In genomic region chr10:37765216-37765615, GRCh38 we compare ENCODE assay signal across 22 cellular contexts.
DNase-seq lines count a peak whose midpoint lies in the region; ATAC-seq, FAIRE-seq and TF ChIP-seq lines count a peak whose summit lies in the region.
"Had no signal": no experiment of that assay in that cellular context is flagged by ENCODE, and none has a peak within 500 bp of the region (broad histone marks: within the 10 kb centered on the region; RNA-seq: fewer than 3 reads in every experiment).

No MANE protein-coding gene starts in this region.

- H3K4me3 Mint-ChIP-seq in endothelial cell (ENCODE audit: unreplicated experiment), result peak overlapping the region; percentile 31
- H3K4me3 Mint-ChIP-seq in activated CD4-positive, alpha-beta memory T cell treated with anti-CD3 and anti-CD28 coated beads for 36 hours, result no peak overlapping the region
- H3K4me3 Mint-ChIP-seq: B cell; CD4-positive, alpha-beta T cell; CD8-positive, alpha-beta T cell had no signal

- no peak overlapping the region for H3K9ac ChIP-seq in HUES48 (ENCODE audit: low read depth, low read length)
- H3K9ac ChIP-seq: BLaER1 treated with 17β-estradiol and CSF1 and Interleukin-3, amounts not matched to agents 10 nM and 100 nM had no signal

- no peaks in the 10 kb centered on the region for H3K36me3 ChIP-seq in HUES48 (ENCODE audit: control insufficient read depth, insufficient read depth, low read length)
- H3K36me3 ChIP-seq in RWPE2 (ENCODE audit: low read depth), result no peaks in the 10 kb centered on the region

- H3K27me3 ChIP-seq in HUES48 (ENCODE audit: control insufficient read depth, insufficient read depth, low read length) (no peaks in the 10 kb centered on the region), RWPE2 (ENCODE audit: insufficient read depth, poor library complexity, severe bottlenecking) (no peaks in the 10 kb centered on the region)
- H3K27me3 ChIP-seq: BLaER1 treated with 17β-estradiol and CSF1 and Interleukin-3, amounts not matched to agents 10 nM and 100 nM had no signal

- peaks cover 6% of the 10 kb centered on the region for H3K36me3 Mint-ChIP-seq in endothelial cell (ENCODE audit: low read depth, unreplicated experiment)
- H3K36me3 Mint-ChIP-seq in activated CD4-positive, alpha-beta memory T cell treated with anti-CD3 and anti-CD28 coated beads for 36 hours, result peaks cover 15% of the 10 kb centered on the region

- DNase-seq in A549 (ENCODE audit: low read depth in 1 of 2, low spot score in 1 of 2) (no peak), RWPE2 (ENCODE audit: low spot score) (no peak), endothelial cell (ENCODE audit: low spot score) (no peak), AML-193 (lab: John Stamatoyannopoulos, UW) (no peak), cerebellar nuclear complex (lab: John Stamatoyannopoulos, UW) (no peak)
- no peak for DNase-seq in activated CD4-positive, alpha-beta memory T cell treated with anti-CD3 and anti-CD28 coated beads for 36 hours
- DNase-seq: ACHN; Caco-2; Calu3; CD4-positive, alpha-beta T cell; CD8-positive, alpha-beta T cell; DMS79 treated with DMSO at 0.1 percent for 48 hours; GF-D8 had no signal

- TF ChIP-seq RAD21 in A549 (conservative IDR thresholded peaks at IDR 0.05 in 1 of 2, IDR thresholded peaks at IDR 0.05 in 1 of 2), result no peak

- H3K4me3 ChIP-seq in A549, result no peak overlapping the region
- 0 out of 2 replicates have a peak overlapping the region, but pooled peaks have one; percentile 27 for H3K4me3 ChIP-seq in HUES48 (ENCODE audit: low read depth, low read length)
- H3K4me3 ChIP-seq in RWPE2 (ENCODE audit: severe bottlenecking), result no peak overlapping the region
- H3K4me3 ChIP-seq: BLaER1 treated with 17β-estradiol and CSF1 and Interleukin-3, amounts not matched to agents 10 nM and 100 nM had no signal

- 58% methylated on average over 1 of the region's 1 CpG for WGBS in A549 (ENCODE audit: missing lambda C conversion rate)

- H3K27ac ChIP-seq in A549 (no peak overlapping the region), HUES48 (ENCODE audit: low read depth, low read length) (no peak overlapping the region), RWPE2 (ENCODE audit: poor library complexity, severe bottlenecking) (peak overlapping the region; percentile 32)
- H3K27ac ChIP-seq: 22Rv1; BLaER1 treated with 17β-estradiol and CSF1 and Interleukin-3, amounts not matched to agents 10 nM and 100 nM; C4-2B had no signal

- POLR2A ChIA-PET in A549 (lab: Yijun Ruan, JAX), result no interaction called here
- POLR2A ChIA-PET in activated CD4-positive, alpha-beta memory T cell treated with anti-CD3 and anti-CD28 coated beads for 36 hours (lab: Charles Lee), result no interaction called here

- H3K4me1 Mint-ChIP-seq in endothelial cell (ENCODE audit: unreplicated experiment), result no peaks in the 10 kb centered on the region
- no peaks in the 10 kb centered on the region for H3K4me1 Mint-ChIP-seq in activated CD4-positive, alpha-beta memory T cell treated with anti-CD3 and anti-CD28 coated beads for 36 hours (ENCODE audit: low read depth)
- H3K4me1 Mint-ChIP-seq: B cell had no signal

- peaks cover 34% of the 10 kb centered on the region for H3K9me3 Mint-ChIP-seq in endothelial cell (ENCODE audit: unreplicated experiment)
- peaks cover 64% of the 10 kb centered on the region for H3K9me3 Mint-ChIP-seq in activated CD4-positive, alpha-beta memory T cell treated with anti-CD3 and anti-CD28 coated beads for 36 hours

- FAIRE-seq in A549 (lab: Jason Lieb, UNC), result no peak
- FAIRE-seq: D721Med, G401.6, GM12891, GM19239 had no signal

- ATAC-seq in A549 (no peak), RWPE2 (ENCODE audit: low read depth) (peak; percentile 33; the same call in 2 of the 3 replicates)
- ATAC-seq: CD8-positive, alpha-beta T cell had no signal

- CTCF ChIA-PET in A549 (lab: Yijun Ruan, JAX), result interaction anchor here (0.8 kb wide), 1 partner anchor 184 kb away, joined by 3 read pairs; no protein-coding TSS in a partner anchor
- CTCF ChIA-PET in activated CD4-positive, alpha-beta memory T cell treated with anti-CD3 and anti-CD28 coated beads for 36 hours (lab: Charles Lee), result no interaction called here

- H3K27ac Mint-ChIP-seq in endothelial cell (ENCODE audit: unreplicated experiment), result no peak overlapping the region
- H3K27ac Mint-ChIP-seq in activated CD4-positive, alpha-beta memory T cell treated with anti-CD3 and anti-CD28 coated beads for 36 hours, result no peak overlapping the region
- H3K27ac Mint-ChIP-seq: B cell; CD4-positive, alpha-beta T cell; CD8-positive, alpha-beta T cell had no signal

- intact Hi-C loops in activated CD4-positive, alpha-beta memory T cell treated with anti-CD3 and anti-CD28 coated beads for 36 hours (cut with micrococcal nuclease), result no loop called here

- H3K9me3 ChIP-seq in A549 (peaks cover 4% of the 10 kb centered on the region; the same call in 1 of the 3 replicates), HUES48 (ENCODE audit: control insufficient read depth, insufficient read depth, low read length) (peaks cover 50% of the 10 kb centered on the region), RWPE2 (ENCODE audit: severe bottlenecking) (no peaks in the 10 kb centered on the region)

- no peak for TF ChIP-seq EP300 in A549 (IDR thresholded peaks at IDR 0.05)

- TF ChIP-seq CTCF in A549 (IDR thresholded peaks at IDR 0.05), result no peak
- TF ChIP-seq CTCF in RWPE2 (IDR thresholded peaks at IDR 0.05; ENCODE audit: poor library complexity, severe bottlenecking), result no peak
- no peak for TF ChIP-seq CTCF in endothelial cell (IDR thresholded peaks at IDR 0.05; ENCODE audit: unreplicated experiment)

- TF ChIP-seq POLR2A in A549 (IDR thresholded peaks at IDR 0.05; ENCODE audit: low read length), result no peak

- H3K4me1 ChIP-seq in A549, result no peaks in the 10 kb centered on the region
- no peaks in the 10 kb centered on the region for H3K4me1 ChIP-seq in HUES48 (ENCODE audit: control insufficient read depth, insufficient read depth, low read length)
- H3K4me1 ChIP-seq in RWPE2 (ENCODE audit: insufficient read depth, poor library complexity, severe bottlenecking), result peaks cover 7% of the 10 kb centered on the region
- H3K4me1 ChIP-seq: BLaER1 treated with 17β-estradiol and CSF1 and Interleukin-3, amounts not matched to agents 10 nM and 100 nM; Caco-2 had no signal

- no peak overlapping the region for H3K4me2 ChIP-seq in A549
- H3K4me2 ChIP-seq: BLaER1 treated with 17β-estradiol and CSF1 and Interleukin-3, amounts not matched to agents 10 nM and 100 nM had no signal

- peaks cover 2% of the 10 kb centered on the region for H3K27me3 Mint-ChIP-seq in endothelial cell (ENCODE audit: unreplicated experiment)
- H3K27me3 Mint-ChIP-seq in activated CD4-positive, alpha-beta memory T cell treated with anti-CD3 and anti-CD28 coated beads for 36 hours, result no peaks in the 10 kb centered on the region
- H3K27me3 Mint-ChIP-seq: B cell; CD4-positive, alpha-beta T cell had no signal

TF ChIP-seq in A549, 52 proteins besides CTCF, POLR2A, EP300 and RAD21:
- TF ChIP-seq FOSL2 (IDR thresholded peaks at IDR 0.05) (no peak), FOSL2 (CRISPR knock-in tag; IDR thresholded peaks at IDR 0.05) (peak; percentile 32; the same call in 1 of the 2 replicates), JUN (IDR thresholded peaks at IDR 0.05) (no peak)
